12 cellular contexts compared by ENCODE assay signal in genomic region chr6:28384143-28384533, GRCh38. TPM values are rescaled to one million over a fixed set of nuclear protein-coding genes. Genes with fewer than 3 reads are reported as not detected.
A peak's percentile ranks its signal among the peaks of the same experiment; 100 is the strongest.
DNase-seq lines count a peak whose midpoint lies in the region; ATAC-seq, FAIRE-seq and TF ChIP-seq lines count a peak whose summit lies in the region.
"Had no signal": no experiment of that assay in that cellular context is flagged by ENCODE, and none has a peak within 500 bp of the region (broad histone marks: within the 10 kb centered on the region; RNA-seq: fewer than 3 reads in every experiment).

No MANE protein-coding gene starts in this region.

- H4K20me1 ChIP-seq in HCT116 (ENCODE audit: insufficient read depth): no peaks in the 10 kb centered on the region
- no peaks in the 10 kb centered on the region for H4K20me1 ChIP-seq in GM12878 (ENCODE audit: control insufficient read depth, insufficient read depth)

- no peak overlapping the region for H3K14ac ChIP-seq in trophoblast cell (ENCODE audit: low read length)

- no peak overlapping the region for H3K9ac ChIP-seq in HCT116 (ENCODE audit: low read length)
- H3K9ac ChIP-seq in GM12878 (ENCODE audit: control insufficient read depth, insufficient read depth, low read length): no peak overlapping the region
- no peak overlapping the region for H3K9ac ChIP-seq in trophoblast cell (ENCODE audit: low read length)

- H3K4me2 ChIP-seq in HCT116 (ENCODE audit: low read length) (peak overlapping the region; percentile 82), GM12878 (ENCODE audit: control insufficient read depth, insufficient read depth) (0 out of 2 replicates have a peak overlapping the region, but pooled peaks have one; percentile 73), trophoblast cell (ENCODE audit: low read length) (peak overlapping the region; percentile 77)

- no peak overlapping the region for H4K8ac ChIP-seq in trophoblast cell (ENCODE audit: low read depth, low read length)

- no peak overlapping the region for H3K23ac ChIP-seq in trophoblast cell (ENCODE audit: low read length)

- DNase-seq in HCT116 (ENCODE audit: low read depth, low spot score) (no peak), GM12878 (ENCODE audit: low read depth, low spot score) (no peak), trophoblast cell (no peak), epidermal melanocyte (ENCODE audit: insufficient read length, low spot score) (no peak)
- no peak for DNase-seq in effector memory CD4-positive, alpha-beta T cell
- DNase-seq: activated CD8-positive, alpha-beta memory T cell treated with anti-CD3 and anti-CD28 coated beads for 24 hours; activated effector memory CD4-positive, alpha-beta T cell treated with anti-CD3 and anti-CD28 coated beads, Interleukin-2, amount 50 U/mL, for 16 hours; foreskin keratinocyte; islet precursor cell; NCI-H2171 treated with DMSO at 0.1 percent for 48 hours; uterus had no signal

- H3K18ac ChIP-seq in trophoblast cell (ENCODE audit: low read length): no peak overlapping the region

- no peak overlapping the region for H2AK5ac ChIP-seq in trophoblast cell (ENCODE audit: low read length)

- no peaks in the 10 kb centered on the region for H3K9me2 ChIP-seq in HCT116 (ENCODE audit: insufficient read depth)

- no peak overlapping the region for H2BK5ac ChIP-seq in trophoblast cell (ENCODE audit: low read depth, low read length, poor library complexity)

- BruUV-seq in HCT116 (replicated peaks; lab: Mats Ljungman, UMichigan) (no TSS peak), GM12878 (replicated peaks; lab: Mats Ljungman, UMichigan) (no TSS peak)

- peak overlapping the region; percentile 73 for H3K27ac ChIP-seq in HCT116 (ENCODE audit: low read depth, low read length)
- H3K27ac ChIP-seq in GM12878 (ENCODE audit: control insufficient read depth, insufficient read depth): no peak overlapping the region
- H3K27ac ChIP-seq in trophoblast cell (ENCODE audit: low read depth, low read length): no peak overlapping the region
- no peak overlapping the region for H3K27ac ChIP-seq in effector memory CD4-positive, alpha-beta T cell (ENCODE audit: insufficient read depth, low read length, poor library complexity, severe bottlenecking)

- H3K4me1 ChIP-seq in HCT116 (ENCODE audit: control insufficient read depth in 1 of 2, insufficient read depth in 2 of 2, low read length in 2 of 2): peaks cover 7 to 17% of the 10 kb centered on the region in 2 experiments; a peak in 3 of 4 replicates
- H3K4me1 ChIP-seq in GM12878 (ENCODE audit: control insufficient read depth, insufficient read depth, low read length): no peaks in the 10 kb centered on the region
- no peaks in the 10 kb centered on the region for H3K4me1 ChIP-seq in trophoblast cell (ENCODE audit: control insufficient read depth in 1 of 2, insufficient read depth in 2 of 2, low read length in 2 of 2)
- H3K4me1 ChIP-seq in effector memory CD4-positive, alpha-beta T cell (ENCODE audit: control insufficient read depth, insufficient read depth, low read length, poor library complexity, severe bottlenecking): no peaks in the 10 kb centered on the region
- H3K4me1 ChIP-seq: uterus had no signal

- H3K4me3 ChIP-seq in HCT116 (replicated peaks in 1 of 2; ENCODE audit: low read depth in 1 of 2, low read length in 2 of 2) (peak overlapping the region in 1 of 2 experiments; percentile 55; a peak in 1 of 4 replicates), GM12878 (no peak overlapping the region), trophoblast cell (ENCODE audit: low read depth, low read length) (no peak overlapping the region)
- H3K4me3 ChIP-seq in effector memory CD4-positive, alpha-beta T cell (ENCODE audit: insufficient read depth, low read depth, low read length, poor library complexity, severe bottlenecking): no peak overlapping the region

- TF ChIP-seq CTCF in HCT116 (IDR thresholded peaks at IDR 0.05 in 2 of 3, conservative IDR thresholded peaks at IDR 0.05 in 1 of 3; ENCODE audit: borderline replicate concordance in 1 of 3, insufficient read depth in 1 of 3, low read depth in 2 of 3, low read length in 2 of 3): no peak
- no peak for TF ChIP-seq CTCF in GM12878 (IDR thresholded peaks at IDR 0.05 in 2 of 3, conservative IDR thresholded peaks at IDR 0.05 in 1 of 3; ENCODE audit: control insufficient read depth in 2 of 3, extremely low read depth in 1 of 3, insufficient read depth in 1 of 3, low read depth in 3 of 3, low read length in 3 of 3)

- H4K91ac ChIP-seq in trophoblast cell (ENCODE audit: low read depth, low read length): no peak overlapping the region

- no peak overlapping the region for H2BK12ac ChIP-seq in trophoblast cell (ENCODE audit: low read length)

- H2AFZ ChIP-seq in HCT116 (ENCODE audit: low read depth, low read length, poor library complexity, severe bottlenecking) (peak overlapping the region; percentile 55), GM12878 (ENCODE audit: control insufficient read depth, low read depth, low read length) (no peak overlapping the region), trophoblast cell (ENCODE audit: insufficient read depth, low read length, poor library complexity) (no peak overlapping the region)

- H3K36me3 ChIP-seq in HCT116 (ENCODE audit: control insufficient read depth in 1 of 2, insufficient read depth in 2 of 2, low read length in 2 of 2) (no peaks in the 10 kb centered on the region), GM12878 (ENCODE audit: control insufficient read depth in 2 of 2, insufficient read depth in 2 of 2, low read length in 1 of 2) (peaks cover 4 to 16% of the 10 kb centered on the region in 2 experiments; a peak in 3 of 4 replicates), trophoblast cell (ENCODE audit: control insufficient read depth in 1 of 2, insufficient read depth in 2 of 2, low read length in 2 of 2) (peaks cover 3 to 17% of the 10 kb centered on the region in 2 experiments)
- H3K36me3 ChIP-seq in effector memory CD4-positive, alpha-beta T cell (ENCODE audit: control insufficient read depth, insufficient read depth, low read length): peaks cover 8% of the 10 kb centered on the region
- H3K36me3 ChIP-seq: uterus had no signal

- intact Hi-C loops in HCT116 (cut with micrococcal nuclease): no loop called here
- intact Hi-C loops in GM12878 (cut with micrococcal nuclease; ENCODE audit: unreplicated experiment): no loop called here

- 95% methylated on average over 2 of the region's 2 CpGs for WGBS in GM12878 (ENCODE audit: insufficient coverage, insufficient replicate concordance, low lambda C conversion rate, missing lambda C conversion rate)
- WGBS in trophoblast cell (ENCODE audit: extremely low coverage, insufficient coverage, insufficient read length): no CpG with 5 or more reads among the region's 2 CpGs

- in situ Hi-C loops in GM12878 (cut with MboI): no loop called here

- no peak for TF ChIP-seq POLR2A in HCT116 (IDR thresholded peaks at IDR 0.05; ENCODE audit: borderline replicate concordance, extremely low read depth, insufficient read depth, insufficient read length)
- no peak for TF ChIP-seq POLR2A in GM12878 (IDR thresholded peaks at IDR 0.05; ENCODE audit: low read depth, low read length)

- H3K79me2 ChIP-seq in HCT116 (ENCODE audit: insufficient read depth, low read length) (no peaks in the 10 kb centered on the region), GM12878 (ENCODE audit: control insufficient read depth, insufficient read depth, low read length) (no peaks in the 10 kb centered on the region; the same call in 1 of the 2 replicates), trophoblast cell (ENCODE audit: control insufficient read depth, insufficient read depth, low read length, poor library complexity) (peaks cover 2% of the 10 kb centered on the region)

- SMC1A ChIA-PET in GM12878 (lab: Charles Lee; ENCODE audit: uncharacterized antibody, unreplicated experiment): interaction anchor here (0.5 to 5.5 kb wide), 12 partner anchors 12 to 232 kb away, joined by 3 to 35 read pairs (median 4); partner anchors contain the start of gene ZKSCAN3

- peak overlapping the region; percentile 24 for H4K12ac ChIP-seq in trophoblast cell (ENCODE audit: low read depth, low read length)

- no peak for TF ChIP-seq EP300 in GM12878 (IDR thresholded peaks at IDR 0.05; ENCODE audit: borderline replicate concordance in 1 of 2, control insufficient read depth in 1 of 2, low read depth in 2 of 2, low read length in 2 of 2)

- peaks cover 2% of the 10 kb centered on the region for H3K79me1 ChIP-seq in trophoblast cell (ENCODE audit: low read length)

- H3K27me3 ChIP-seq in HCT116 (ENCODE audit: insufficient read depth, low read length): no peaks in the 10 kb centered on the region
- H3K27me3 ChIP-seq in GM12878 (replicated peaks in 1 of 2; ENCODE audit: control insufficient read depth in 2 of 2, insufficient read depth in 2 of 2, low read length in 1 of 2): no peaks in the 10 kb centered on the region
- H3K27me3 ChIP-seq in trophoblast cell (ENCODE audit: insufficient read depth, low read length): no peaks in the 10 kb centered on the region
- no peaks in the 10 kb centered on the region for H3K27me3 ChIP-seq in effector memory CD4-positive, alpha-beta T cell (replicated peaks; ENCODE audit: control insufficient read depth, insufficient read depth, low read length, poor library complexity, severe bottlenecking)
- H3K27me3 ChIP-seq: foreskin keratinocyte, uterus had no signal

- CTCF ChIA-PET in HCT116 (lab: Charles Lee) (interaction anchor here (0.6 to 2.6 kb wide), 11 partner anchors 9 to 489 kb away, joined by 3 to 20 read pairs (median 3); partner anchors contain the start of genes ZSCAN16, ZSCAN26 and ZSCAN31), GM12878 (lab: Yijun Ruan, JAX) (interaction anchor here (0.6 to 5.6 kb wide), 12 partner anchors 12 to 487 kb away, joined by 3 to 59 read pairs (median 5); partner anchors contain the start of genes ZKSCAN3 and ZSCAN12)

- ATAC-seq in HCT116 (no peak), GM12878 (no peak), HG03378 (IDR thresholded peaks at IDR 0.05; ENCODE audit: unreplicated experiment) (no peak)

- TF ChIP-seq RAD21 in HCT116 (IDR thresholded peaks at IDR 0.05; ENCODE audit: low read depth) (no peak), GM12878 (IDR thresholded peaks at IDR 0.05; ENCODE audit: insufficient read depth, low read depth, low read length) (no peak)

- H3K4ac ChIP-seq in trophoblast cell (ENCODE audit: low read depth, low read length): no peak overlapping the region

- no peaks in the 10 kb centered on the region; a peak in 1 of 4 replicates for H3K9me3 ChIP-seq in HCT116 (ENCODE audit: control insufficient read depth in 1 of 2, insufficient read depth in 1 of 2, low read depth in 1 of 2, low read length in 2 of 2)
- peaks cover 1% of the 10 kb centered on the region for H3K9me3 ChIP-seq in GM12878 (replicated peaks; ENCODE audit: control insufficient read depth, insufficient read depth, low read length)
- H3K9me3 ChIP-seq in trophoblast cell (ENCODE audit: insufficient read depth, low read depth, low read length): no peaks in the 10 kb centered on the region
- no peaks in the 10 kb centered on the region for H3K9me3 ChIP-seq in effector memory CD4-positive, alpha-beta T cell (ENCODE audit: control insufficient read depth, low read length)
- H3K9me3 ChIP-seq: uterus had no signal

- RAD21 ChIA-PET in HCT116 (lab: Charles Lee; ENCODE audit: low non-redundant PET in 1 of 2, low total read pairs in 2 of 2, uncharacterized antibody in 2 of 2, unreplicated experiment in 2 of 2) (interaction anchor here in 1 of 2 experiments (1.1 kb wide), 1 partner anchor 243 kb away, joined by 3 read pairs; the partner anchor contains the start of gene ZKSCAN8), GM12878 (lab: Charles Lee; ENCODE audit: unreplicated experiment) (interaction anchor here (0.8 to 2.5 kb wide), 7 partner anchors 28 to 258 kb away, joined by 3 to 26 read pairs (median 7); partner anchors contain the start of genes ZKSCAN3, ZKSCAN4 and ZSCAN26)

- POLR2A ChIA-PET in HCT116 (lab: Charles Lee) (interaction anchor here (0.9 to 1.6 kb wide), 5 partner anchors 13 to 630 kb away, joined by 3 to 14 read pairs (median 4); partner anchors contain the start of gene ZKSCAN8), GM12878 (lab: Charles Lee) (interaction anchor here (0.9 to 2.5 kb wide), 5 partner anchors 11 to 259 kb away, joined by 3 to 7 read pairs (median 7); partner anchors contain the start of genes ZKSCAN8, ZSCAN12 and ZSCAN16)

- FAIRE-seq in GM12878 (lab: Jason Lieb, UNC): no peak

- H2BK120ac ChIP-seq in trophoblast cell (ENCODE audit: insufficient read depth, low read length, poor library complexity): no peak overlapping the region

RNA-seq across cellular contexts. Expression of gene ZSCAN12, which starts 15.4 kb away (rescaled TPM):
- total RNA-seq in HCT116 (2021; ENCODE audit: unreplicated experiment) (0.81 TPM), GM12878 (2014; rRNA removed) (8.5 and 9.9 TPM in 2 replicates), GM12878 (2014; rRNA removed; fragmentation: Illumina TruSeq; extraction: Trizol) (12.2 and 12.8 TPM in 2 replicates), GM12878 (2021) (7.9 and 8.2 TPM in 2 replicates)
- polyA plus RNA-seq in HCT116 (2012): 0.15 and 0.40 TPM in 2 replicates
- total RNA-seq in GM12878 (2013; cell fraction: nucleolus; rRNA removed): 37.0 and 37.6 TPM in 2 replicates
- 2.1 TPM for polyA plus RNA-seq in GM12878 (2011; ENCODE audit: low read depth)
- polyA plus RNA-seq in GM12878 (2011; rRNA removed) (12.0 and 17.6 TPM in 2 replicates), GM12878 (2014; fragmentation: Illumina TruSeq; extraction: Trizol) (10.1 and 10.9 TPM in 2 replicates), GM12878 (2014; fragmentation: Nextera tagmentation; extraction: Ambion mirVana) (1 to 10 TPM; 1.2 to 1.6 TPM), GM12878 (2014; rRNA removed) (6.2 and 6.7 TPM in 2 replicates), GM12878 (2016; fragmentation: Nextera tagmentation; extraction: Ambion mirVana) (1 to 10 TPM; 3.9 to 4.2 TPM)
- polyA plus RNA-seq in GM12878 (2011; cell fraction: cytosol; rRNA removed): 4.4 and 5.3 TPM in 2 replicates
- 11.0 and 11.9 TPM in 2 replicates for polyA plus RNA-seq in GM12878 (2011; cell fraction: nucleus; rRNA removed)
- polyA plus RNA-seq in GM12878 (2012): 3.0 and 3.6 TPM in 2 replicates
- polyA minus RNA-seq in GM12878 (2011; rRNA and poly(A)+ RNA removed): 12.2 and 14.6 TPM in 2 replicates
- polyA minus RNA-seq in GM12878 (2011; cell fraction: cytosol; rRNA and poly(A)+ RNA removed): 3.9 and 5.2 TPM in 2 replicates
- polyA minus RNA-seq in GM12878 (2011; cell fraction: nucleus; rRNA and poly(A)+ RNA removed): 13.9 and 18.1 TPM in 2 replicates
- polyA plus RNA-seq in trophoblast cell (2013): 2.6 and 3.0 TPM in 2 replicates

RNA-seq across cellular contexts. Expression of gene ZKSCAN3, which starts 34.4 kb away (rescaled TPM):
- total RNA-seq in HCT116 (2021; ENCODE audit: unreplicated experiment) (11.2 TPM), GM12878 (2014; rRNA removed) (2.8 and 3.4 TPM in 2 replicates), GM12878 (2014; rRNA removed; fragmentation: Illumina TruSeq; extraction: Trizol) (3.4 and 3.6 TPM in 2 replicates), GM12878 (2021) (3.9 and 4.3 TPM in 2 replicates)
- 2.9 and 3.6 TPM in 2 replicates for polyA plus RNA-seq in HCT116 (2012)
- total RNA-seq in GM12878 (2013; cell fraction: nucleolus; rRNA removed): 8.9 and 9.1 TPM in 2 replicates
- 1.00 TPM for polyA plus RNA-seq in GM12878 (2011; ENCODE audit: low read depth)
- polyA plus RNA-seq in GM12878 (2011; rRNA removed) (2.9 and 3.3 TPM in 2 replicates), GM12878 (2014; fragmentation: Illumina TruSeq; extraction: Trizol) (2.5 and 3.6 TPM in 2 replicates), GM12878 (2014; fragmentation: Nextera tagmentation; extraction: Ambion mirVana) (1 to 10 TPM in 1 of 2 experiments, under 1 TPM in 1; 0.86 to 1.1 TPM), GM12878 (2014; rRNA removed) (2.6 and 3.0 TPM in 2 replicates), GM12878 (2016; fragmentation: Nextera tagmentation; extraction: Ambion mirVana) (1 to 10 TPM; 2.8 to 3.2 TPM)
- polyA plus RNA-seq in GM12878 (2011; cell fraction: cytosol; rRNA removed): 1.6 and 1.7 TPM in 2 replicates
- 2.2 and 2.8 TPM in 2 replicates for polyA plus RNA-seq in GM12878 (2011; cell fraction: nucleus; rRNA removed)
- polyA plus RNA-seq in GM12878 (2012): 1.1 and 2.2 TPM in 2 replicates
- polyA minus RNA-seq in GM12878 (2011; rRNA and poly(A)+ RNA removed): 1.5 and 1.9 TPM in 2 replicates
- polyA minus RNA-seq in GM12878 (2011; cell fraction: cytosol; rRNA and poly(A)+ RNA removed): 0.67 and 1.5 TPM in 2 replicates
- 0.97 and 1.7 TPM in 2 replicates for polyA minus RNA-seq in GM12878 (2011; cell fraction: nucleus; rRNA and poly(A)+ RNA removed)
- 3.1 and 3.3 TPM in 2 replicates for polyA plus RNA-seq in trophoblast cell (2013)

RNA-seq across cellular contexts. Expression of gene ZSCAN31, which starts 48.2 kb away (rescaled TPM):
- total RNA-seq in HCT116 (2021; ENCODE audit: unreplicated experiment): 10.1 TPM
- 7.1 and 7.4 TPM in 2 replicates for polyA plus RNA-seq in HCT116 (2012)
- total RNA-seq in GM12878 (2013; cell fraction: nucleolus; rRNA removed): 2.3 and 4.0 TPM in 2 replicates
- 2.3 and 4.3 TPM in 2 replicates for total RNA-seq in GM12878 (2014; rRNA removed)
- total RNA-seq in GM12878 (2014; rRNA removed; fragmentation: Illumina TruSeq; extraction: Trizol): 4.8 and 5.1 TPM in 2 replicates
- 5.1 and 5.2 TPM in 2 replicates for total RNA-seq in GM12878 (2021)
- polyA plus RNA-seq in GM12878 (2011; ENCODE audit: low read depth): 2.2 TPM
- 2.1 and 2.4 TPM in 2 replicates for polyA plus RNA-seq in GM12878 (2011; rRNA removed)
- 1.1 and 1.9 TPM in 2 replicates for polyA plus RNA-seq in GM12878 (2011; cell fraction: cytosol; rRNA removed)
- polyA plus RNA-seq in GM12878 (2011; cell fraction: nucleus; rRNA removed): 1.5 and 2.1 TPM in 2 replicates
- 2.5 and 2.9 TPM in 2 replicates for polyA plus RNA-seq in GM12878 (2012)
- polyA plus RNA-seq in GM12878 (2014; fragmentation: Illumina TruSeq; extraction: Trizol): 4.6 and 7.2 TPM in 2 replicates
- polyA plus RNA-seq in GM12878 (2014; fragmentation: Nextera tagmentation; extraction: Ambion mirVana): 1 to 10 TPM; 1.6 to 2.0 TPM
- 3.0 and 3.8 TPM in 2 replicates for polyA plus RNA-seq in GM12878 (2014; rRNA removed)
- polyA plus RNA-seq in GM12878 (2016; fragmentation: Nextera tagmentation; extraction: Ambion mirVana): 1 to 10 TPM; 2.8 to 3.0 TPM
- 4.8 and 5.7 TPM in 2 replicates for polyA minus RNA-seq in GM12878 (2011; rRNA and poly(A)+ RNA removed)
- 1.9 and 3.5 TPM in 2 replicates for polyA minus RNA-seq in GM12878 (2011; cell fraction: cytosol; rRNA and poly(A)+ RNA removed)
- polyA minus RNA-seq in GM12878 (2011; cell fraction: nucleus; rRNA and poly(A)+ RNA removed): 1.9 and 2.4 TPM in 2 replicates
- 2.0 TPM in 2 replicates for polyA plus RNA-seq in trophoblast cell (2013)

RNA-seq across cellular contexts. Expression of gene ZSCAN23, which starts 59.2 kb away (rescaled TPM):
- total RNA-seq in HCT116 (2021; ENCODE audit: unreplicated experiment) (not detected), GM12878 (2014; rRNA removed) (0.90 and 1.3 TPM in 2 replicates), GM12878 (2014; rRNA removed; fragmentation: Illumina TruSeq; extraction: Trizol) (1.3 and 2.3 TPM in 2 replicates), GM12878 (2021) (0.77 and 1.6 TPM in 2 replicates)
- polyA plus RNA-seq in HCT116 (2012): not detected in 2 replicates
- 13.6 and 14.7 TPM in 2 replicates for total RNA-seq in GM12878 (2013; cell fraction: nucleolus; rRNA removed)
- 0.26 TPM for polyA plus RNA-seq in GM12878 (2011; ENCODE audit: low read depth)
- polyA plus RNA-seq in GM12878 (2011; rRNA removed) (1.3 and 1.4 TPM in 2 replicates), GM12878 (2014; fragmentation: Illumina TruSeq; extraction: Trizol) (0.86 and 0.96 TPM in 2 replicates), GM12878 (2014; fragmentation: Nextera tagmentation; extraction: Ambion mirVana) (under 1 TPM; 0.04 to 0.34 TPM), GM12878 (2014; rRNA removed) (1.9 and 2.0 TPM in 2 replicates), GM12878 (2016; fragmentation: Nextera tagmentation; extraction: Ambion mirVana) (under 1 TPM; 0.21 to 0.28 TPM)
- 0.31 and 0.85 TPM in 2 replicates for polyA plus RNA-seq in GM12878 (2011; cell fraction: cytosol; rRNA removed)
- polyA plus RNA-seq in GM12878 (2011; cell fraction: nucleus; rRNA removed): 1.4 and 1.5 TPM in 2 replicates
- polyA plus RNA-seq in GM12878 (2012): 0.20 and 0.79 TPM in 2 replicates
- 2.2 TPM in 2 replicates for polyA minus RNA-seq in GM12878 (2011; rRNA and poly(A)+ RNA removed)
- 0.94 and 1.2 TPM in 2 replicates for polyA minus RNA-seq in GM12878 (2011; cell fraction: cytosol; rRNA and poly(A)+ RNA removed)
- polyA minus RNA-seq in GM12878 (2011; cell fraction: nucleus; rRNA and poly(A)+ RNA removed): 2.4 and 2.7 TPM in 2 replicates
- 0.68 and 1.2 TPM in 2 replicates for polyA plus RNA-seq in trophoblast cell (2013)
- polyA plus RNA-seq: foreskin keratinocyte had no signal
